2 cellular contexts compared by ENCODE assay signal in the genomic region with DNA sequence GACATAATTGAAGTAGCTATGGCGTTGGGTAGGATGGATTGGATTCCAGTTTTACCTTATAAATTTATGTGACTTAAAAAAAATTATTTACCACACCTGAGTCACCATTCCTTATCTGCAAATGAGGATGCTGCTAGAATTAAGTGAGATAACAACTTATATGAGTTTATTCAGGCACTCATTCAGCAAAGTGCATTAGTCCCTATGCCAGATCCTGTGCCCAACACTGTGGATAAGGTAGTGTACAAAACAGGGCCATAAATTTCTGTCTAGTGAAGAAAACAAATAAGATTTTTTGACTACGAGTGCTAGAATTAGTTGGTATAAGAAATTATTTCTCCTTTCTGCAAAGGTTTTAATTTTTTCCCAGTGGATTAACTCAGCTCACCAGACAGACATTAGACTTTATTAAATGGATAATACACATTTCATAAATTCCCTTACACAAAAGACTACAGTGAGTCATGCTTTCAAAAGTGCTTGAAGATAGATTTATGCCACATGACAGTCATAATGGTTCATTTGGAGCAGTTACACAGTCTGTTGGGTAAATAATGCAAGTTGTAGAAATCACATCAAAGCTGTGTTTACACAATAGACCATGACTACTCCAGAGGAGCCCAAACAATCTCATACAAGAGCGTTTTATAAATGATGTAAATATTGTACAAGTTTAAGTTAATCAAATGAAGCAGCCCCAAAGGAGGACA.
TF ChIP-seq lines count a peak whose summit lies in the region.

No MANE protein-coding gene starts in this region.

TF ChIP-seq in WTC11, 78 proteins besides CTCF, POLR2A, EP300 and RAD21 (continued from another document):
- TF ChIP-seq, protein P1, sequence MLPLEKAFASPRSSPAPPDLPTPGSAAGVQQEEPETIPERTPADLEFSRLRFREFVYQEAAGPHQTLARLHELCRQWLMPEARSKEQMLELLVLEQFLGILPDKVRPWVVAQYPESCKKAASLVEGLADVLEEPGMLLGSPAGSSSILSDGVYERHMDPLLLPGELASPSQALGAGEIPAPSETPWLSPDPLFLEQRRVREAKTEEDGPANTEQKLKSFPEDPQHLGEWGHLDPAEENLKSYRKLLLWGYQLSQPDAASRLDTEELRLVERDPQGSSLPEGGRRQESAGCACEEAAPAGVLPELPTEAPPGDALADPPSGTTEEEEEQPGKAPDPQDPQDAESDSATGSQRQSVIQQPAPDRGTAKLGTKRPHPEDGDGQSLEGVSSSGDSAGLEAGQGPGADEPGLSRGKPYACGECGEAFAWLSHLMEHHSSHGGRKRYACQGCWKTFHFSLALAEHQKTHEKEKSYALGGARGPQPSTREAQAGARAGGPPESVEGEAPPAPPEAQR (CRISPR knock-in tag; IDR thresholded peaks at IDR 0.05): no peak
- TF ChIP-seq NR3C1 (CRISPR knock-in tag; conservative IDR thresholded peaks at IDR 0.05; ENCODE audit: low read depth): no peak
- TF ChIP-seq, protein P2, sequence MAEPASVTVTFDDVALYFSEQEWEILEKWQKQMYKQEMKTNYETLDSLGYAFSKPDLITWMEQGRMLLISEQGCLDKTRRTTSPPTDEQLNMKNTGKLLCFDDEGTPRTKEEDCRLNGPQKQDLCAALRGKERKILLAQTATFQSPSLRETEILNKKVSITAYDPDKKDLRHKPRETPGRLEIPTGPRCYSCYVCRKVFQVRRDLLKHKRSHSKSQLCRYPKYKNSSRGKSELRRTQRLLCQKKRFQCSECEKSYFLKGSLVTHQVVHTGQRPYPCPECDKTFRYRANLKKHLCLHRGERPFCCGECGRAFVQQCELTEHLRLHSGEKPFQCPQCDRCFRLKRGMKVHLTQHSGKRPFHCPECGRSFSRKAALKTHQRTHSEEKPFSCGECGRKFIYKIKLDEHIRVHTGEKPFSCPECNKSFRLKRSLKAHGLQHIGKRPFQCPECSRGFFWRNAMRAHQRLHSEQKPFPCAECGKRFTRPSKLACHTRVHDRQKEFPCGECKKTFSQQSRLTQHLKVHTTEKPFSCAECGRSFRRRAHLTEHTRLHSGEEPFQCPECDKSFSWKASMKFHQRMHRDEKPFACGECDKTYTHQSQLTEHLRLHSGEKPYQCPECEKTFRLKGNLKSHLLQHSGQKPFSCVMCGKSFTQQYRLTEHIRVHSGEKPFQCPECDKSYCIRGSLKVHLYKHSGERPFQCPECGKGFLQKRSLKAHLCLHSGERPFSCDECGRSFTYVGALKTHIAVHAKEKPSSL (CRISPR knock-in tag; conservative IDR thresholded peaks at IDR 0.05): no peak
- TF ChIP-seq GABPB1 (CRISPR knock-in tag; IDR thresholded peaks at IDR 0.05): peak; percentile 56
- TF ChIP-seq NFE2L1 (CRISPR knock-in tag; IDR thresholded peaks at IDR 0.05): no peak
- no peak for TF ChIP-seq FOXJ3 (CRISPR knock-in tag; IDR thresholded peaks at IDR 0.05; ENCODE audit: borderline replicate concordance)
- TF ChIP-seq, protein P3, sequence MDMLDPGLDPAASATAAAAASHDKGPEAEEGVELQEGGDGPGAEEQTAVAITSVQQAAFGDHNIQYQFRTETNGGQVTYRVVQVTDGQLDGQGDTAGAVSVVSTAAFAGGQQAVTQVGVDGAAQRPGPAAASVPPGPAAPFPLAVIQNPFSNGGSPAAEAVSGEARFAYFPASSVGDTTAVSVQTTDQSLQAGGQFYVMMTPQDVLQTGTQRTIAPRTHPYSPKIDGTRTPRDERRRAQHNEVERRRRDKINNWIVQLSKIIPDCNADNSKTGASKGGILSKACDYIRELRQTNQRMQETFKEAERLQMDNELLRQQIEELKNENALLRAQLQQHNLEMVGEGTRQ (CRISPR knock-in tag; IDR thresholded peaks at IDR 0.05): no peak

TF ChIP-seq in HepG2, 621 proteins besides CTCF, POLR2A, EP300 and RAD21 (continued from another document and continues in another):
- TF ChIP-seq, protein P4, sequence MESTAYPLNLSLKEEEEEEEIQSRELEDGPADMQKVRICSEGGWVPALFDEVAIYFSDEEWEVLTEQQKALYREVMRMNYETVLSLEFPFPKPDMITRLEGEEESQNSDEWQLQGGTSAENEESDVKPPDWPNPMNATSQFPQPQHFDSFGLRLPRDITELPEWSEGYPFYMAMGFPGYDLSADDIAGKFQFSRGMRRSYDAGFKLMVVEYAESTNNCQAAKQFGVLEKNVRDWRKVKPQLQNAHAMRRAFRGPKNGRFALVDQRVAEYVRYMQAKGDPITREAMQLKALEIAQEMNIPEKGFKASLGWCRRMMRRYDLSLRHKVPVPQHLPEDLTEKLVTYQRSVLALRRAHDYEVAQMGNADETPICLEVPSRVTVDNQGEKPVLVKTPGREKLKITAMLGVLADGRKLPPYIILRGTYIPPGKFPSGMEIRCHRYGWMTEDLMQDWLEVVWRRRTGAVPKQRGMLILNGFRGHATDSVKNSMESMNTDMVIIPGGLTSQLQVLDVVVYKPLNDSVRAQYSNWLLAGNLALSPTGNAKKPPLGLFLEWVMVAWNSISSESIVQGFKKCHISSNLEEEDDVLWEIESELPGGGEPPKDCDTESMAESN (CRISPR knock-in tag; conservative IDR thresholded peaks at IDR 0.05): no peak
- TF ChIP-seq, protein P5, sequence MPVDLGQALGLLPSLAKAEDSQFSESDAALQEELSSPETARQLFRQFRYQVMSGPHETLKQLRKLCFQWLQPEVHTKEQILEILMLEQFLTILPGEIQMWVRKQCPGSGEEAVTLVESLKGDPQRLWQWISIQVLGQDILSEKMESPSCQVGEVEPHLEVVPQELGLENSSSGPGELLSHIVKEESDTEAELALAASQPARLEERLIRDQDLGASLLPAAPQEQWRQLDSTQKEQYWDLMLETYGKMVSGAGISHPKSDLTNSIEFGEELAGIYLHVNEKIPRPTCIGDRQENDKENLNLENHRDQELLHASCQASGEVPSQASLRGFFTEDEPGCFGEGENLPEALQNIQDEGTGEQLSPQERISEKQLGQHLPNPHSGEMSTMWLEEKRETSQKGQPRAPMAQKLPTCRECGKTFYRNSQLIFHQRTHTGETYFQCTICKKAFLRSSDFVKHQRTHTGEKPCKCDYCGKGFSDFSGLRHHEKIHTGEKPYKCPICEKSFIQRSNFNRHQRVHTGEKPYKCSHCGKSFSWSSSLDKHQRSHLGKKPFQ (CRISPR knock-in tag; IDR thresholded peaks at IDR 0.05; ENCODE audit: insufficient replicate concordance): no peak
- TF ChIP-seq RFXANK (CRISPR knock-in tag; IDR thresholded peaks at IDR 0.05): no peak
- peak; percentile 29; the same call in 1 of the 2 replicates for TF ChIP-seq CEBPG (CRISPR knock-in tag; IDR thresholded peaks at IDR 0.05)
- TF ChIP-seq DNMT3B (CRISPR knock-in tag; conservative IDR thresholded peaks at IDR 0.05): no peak
- no peak for TF ChIP-seq ZNF382 (CRISPR knock-in tag; IDR thresholded peaks at IDR 0.05; ENCODE audit: borderline replicate concordance)
- TF ChIP-seq ZNF839 (CRISPR knock-in tag; IDR thresholded peaks at IDR 0.05; ENCODE audit: borderline replicate concordance): no peak
- no peak for TF ChIP-seq ZKSCAN8 (CRISPR knock-in tag; IDR thresholded peaks at IDR 0.05; ENCODE audit: borderline replicate concordance)
- no peak for TF ChIP-seq TMF1 (CRISPR knock-in tag; IDR thresholded peaks at IDR 0.05; ENCODE audit: low read depth)
- TF ChIP-seq FOXP1 (IDR thresholded peaks at IDR 0.05): no peak
- peak; percentile 75 for TF ChIP-seq FOXP1 (CRISPR knock-in tag; IDR thresholded peaks at IDR 0.05)
- TF ChIP-seq, protein P6, sequence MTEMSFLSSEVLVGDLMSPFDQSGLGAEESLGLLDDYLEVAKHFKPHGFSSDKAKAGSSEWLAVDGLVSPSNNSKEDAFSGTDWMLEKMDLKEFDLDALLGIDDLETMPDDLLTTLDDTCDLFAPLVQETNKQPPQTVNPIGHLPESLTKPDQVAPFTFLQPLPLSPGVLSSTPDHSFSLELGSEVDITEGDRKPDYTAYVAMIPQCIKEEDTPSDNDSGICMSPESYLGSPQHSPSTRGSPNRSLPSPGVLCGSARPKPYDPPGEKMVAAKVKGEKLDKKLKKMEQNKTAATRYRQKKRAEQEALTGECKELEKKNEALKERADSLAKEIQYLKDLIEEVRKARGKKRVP (CRISPR knock-in tag; IDR thresholded peaks at IDR 0.05): peak in 1 of 2 experiments; percentile 76; a peak in 2 of 4 replicates
- TF ChIP-seq, protein P7, sequence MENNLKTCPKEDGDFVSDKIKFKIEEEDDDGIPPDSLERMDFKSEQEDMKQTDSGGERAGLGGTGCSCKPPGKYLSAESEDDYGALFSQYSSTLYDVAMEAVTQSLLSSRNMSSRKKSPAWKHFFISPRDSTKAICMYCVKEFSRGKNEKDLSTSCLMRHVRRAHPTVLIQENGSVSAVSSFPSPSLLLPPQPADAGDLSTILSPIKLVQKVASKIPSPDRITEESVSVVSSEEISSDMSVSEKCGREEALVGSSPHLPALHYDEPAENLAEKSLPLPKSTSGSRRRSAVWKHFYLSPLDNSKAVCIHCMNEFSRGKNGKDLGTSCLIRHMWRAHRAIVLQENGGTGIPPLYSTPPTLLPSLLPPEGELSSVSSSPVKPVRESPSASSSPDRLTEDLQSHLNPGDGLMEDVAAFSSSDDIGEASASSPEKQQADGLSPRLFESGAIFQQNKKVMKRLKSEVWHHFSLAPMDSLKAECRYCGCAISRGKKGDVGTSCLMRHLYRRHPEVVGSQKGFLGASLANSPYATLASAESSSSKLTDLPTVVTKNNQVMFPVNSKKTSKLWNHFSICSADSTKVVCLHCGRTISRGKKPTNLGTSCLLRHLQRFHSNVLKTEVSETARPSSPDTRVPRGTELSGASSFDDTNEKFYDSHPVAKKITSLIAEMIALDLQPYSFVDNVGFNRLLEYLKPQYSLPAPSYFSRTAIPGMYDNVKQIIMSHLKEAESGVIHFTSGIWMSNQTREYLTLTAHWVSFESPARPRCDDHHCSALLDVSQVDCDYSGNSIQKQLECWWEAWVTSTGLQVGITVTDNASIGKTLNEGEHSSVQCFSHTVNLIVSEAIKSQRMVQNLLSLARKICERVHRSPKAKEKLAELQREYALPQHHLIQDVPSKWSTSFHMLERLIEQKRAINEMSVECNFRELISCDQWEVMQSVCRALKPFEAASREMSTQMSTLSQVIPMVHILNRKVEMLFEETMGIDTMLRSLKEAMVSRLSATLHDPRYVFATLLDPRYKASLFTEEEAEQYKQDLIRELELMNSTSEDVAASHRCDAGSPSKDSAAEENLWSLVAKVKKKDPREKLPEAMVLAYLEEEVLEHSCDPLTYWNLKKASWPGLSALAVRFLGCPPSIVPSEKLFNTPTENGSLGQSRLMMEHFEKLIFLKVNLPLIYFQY (CRISPR knock-in tag; IDR thresholded peaks at IDR 0.05; ENCODE audit: borderline replicate concordance): no peak
- no peak for TF ChIP-seq ZNF792 (CRISPR knock-in tag; IDR thresholded peaks at IDR 0.05)
- TF ChIP-seq, protein P8, sequence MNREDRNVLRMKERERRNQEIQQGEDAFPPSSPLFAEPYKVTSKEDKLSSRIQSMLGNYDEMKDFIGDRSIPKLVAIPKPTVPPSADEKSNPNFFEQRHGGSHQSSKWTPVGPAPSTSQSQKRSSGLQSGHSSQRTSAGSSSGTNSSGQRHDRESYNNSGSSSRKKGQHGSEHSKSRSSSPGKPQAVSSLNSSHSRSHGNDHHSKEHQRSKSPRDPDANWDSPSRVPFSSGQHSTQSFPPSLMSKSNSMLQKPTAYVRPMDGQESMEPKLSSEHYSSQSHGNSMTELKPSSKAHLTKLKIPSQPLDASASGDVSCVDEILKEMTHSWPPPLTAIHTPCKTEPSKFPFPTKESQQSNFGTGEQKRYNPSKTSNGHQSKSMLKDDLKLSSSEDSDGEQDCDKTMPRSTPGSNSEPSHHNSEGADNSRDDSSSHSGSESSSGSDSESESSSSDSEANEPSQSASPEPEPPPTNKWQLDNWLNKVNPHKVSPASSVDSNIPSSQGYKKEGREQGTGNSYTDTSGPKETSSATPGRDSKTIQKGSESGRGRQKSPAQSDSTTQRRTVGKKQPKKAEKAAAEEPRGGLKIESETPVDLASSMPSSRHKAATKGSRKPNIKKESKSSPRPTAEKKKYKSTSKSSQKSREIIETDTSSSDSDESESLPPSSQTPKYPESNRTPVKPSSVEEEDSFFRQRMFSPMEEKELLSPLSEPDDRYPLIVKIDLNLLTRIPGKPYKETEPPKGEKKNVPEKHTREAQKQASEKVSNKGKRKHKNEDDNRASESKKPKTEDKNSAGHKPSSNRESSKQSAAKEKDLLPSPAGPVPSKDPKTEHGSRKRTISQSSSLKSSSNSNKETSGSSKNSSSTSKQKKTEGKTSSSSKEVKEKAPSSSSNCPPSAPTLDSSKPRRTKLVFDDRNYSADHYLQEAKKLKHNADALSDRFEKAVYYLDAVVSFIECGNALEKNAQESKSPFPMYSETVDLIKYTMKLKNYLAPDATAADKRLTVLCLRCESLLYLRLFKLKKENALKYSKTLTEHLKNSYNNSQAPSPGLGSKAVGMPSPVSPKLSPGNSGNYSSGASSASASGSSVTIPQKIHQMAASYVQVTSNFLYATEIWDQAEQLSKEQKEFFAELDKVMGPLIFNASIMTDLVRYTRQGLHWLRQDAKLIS (CRISPR knock-in tag; IDR thresholded peaks at IDR 0.05): no peak
- no peak for TF ChIP-seq SRSF1 (optimal IDR thresholded peaks at IDR 0.05; ENCODE audit: low read depth, low read length)
- TF ChIP-seq ZNF143 (CRISPR knock-in tag; IDR thresholded peaks at IDR 0.05): no peak
- no peak for TF ChIP-seq THYN1 (CRISPR knock-in tag; IDR thresholded peaks at IDR 0.05; ENCODE audit: borderline replicate concordance, low read depth)
- TF ChIP-seq, protein P9, sequence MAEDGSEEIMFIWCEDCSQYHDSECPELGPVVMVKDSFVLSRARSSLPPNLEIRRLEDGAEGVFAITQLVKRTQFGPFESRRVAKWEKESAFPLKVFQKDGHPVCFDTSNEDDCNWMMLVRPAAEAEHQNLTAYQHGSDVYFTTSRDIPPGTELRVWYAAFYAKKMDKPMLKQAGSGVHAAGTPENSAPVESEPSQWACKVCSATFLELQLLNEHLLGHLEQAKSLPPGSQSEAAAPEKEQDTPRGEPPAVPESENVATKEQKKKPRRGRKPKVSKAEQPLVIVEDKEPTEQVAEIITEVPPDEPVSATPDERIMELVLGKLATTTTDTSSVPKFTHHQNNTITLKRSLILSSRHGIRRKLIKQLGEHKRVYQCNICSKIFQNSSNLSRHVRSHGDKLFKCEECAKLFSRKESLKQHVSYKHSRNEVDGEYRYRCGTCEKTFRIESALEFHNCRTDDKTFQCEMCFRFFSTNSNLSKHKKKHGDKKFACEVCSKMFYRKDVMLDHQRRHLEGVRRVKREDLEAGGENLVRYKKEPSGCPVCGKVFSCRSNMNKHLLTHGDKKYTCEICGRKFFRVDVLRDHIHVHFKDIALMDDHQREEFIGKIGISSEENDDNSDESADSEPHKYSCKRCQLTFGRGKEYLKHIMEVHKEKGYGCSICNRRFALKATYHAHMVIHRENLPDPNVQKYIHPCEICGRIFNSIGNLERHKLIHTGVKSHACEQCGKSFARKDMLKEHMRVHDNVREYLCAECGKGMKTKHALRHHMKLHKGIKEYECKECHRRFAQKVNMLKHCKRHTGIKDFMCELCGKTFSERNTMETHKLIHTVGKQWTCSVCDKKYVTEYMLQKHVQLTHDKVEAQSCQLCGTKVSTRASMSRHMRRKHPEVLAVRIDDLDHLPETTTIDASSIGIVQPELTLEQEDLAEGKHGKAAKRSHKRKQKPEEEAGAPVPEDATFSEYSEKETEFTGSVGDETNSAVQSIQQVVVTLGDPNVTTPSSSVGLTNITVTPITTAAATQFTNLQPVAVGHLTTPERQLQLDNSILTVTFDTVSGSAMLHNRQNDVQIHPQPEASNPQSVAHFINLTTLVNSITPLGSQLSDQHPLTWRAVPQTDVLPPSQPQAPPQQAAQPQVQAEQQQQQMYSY (CRISPR knock-in tag; IDR thresholded peaks at IDR 0.05): no peak
- TF ChIP-seq ZNF484 (CRISPR knock-in tag; IDR thresholded peaks at IDR 0.05; ENCODE audit: borderline replicate concordance, low read depth): no peak
- TF ChIP-seq PHF8 (CRISPR knock-in tag; IDR thresholded peaks at IDR 0.05): no peak
- no peak for TF ChIP-seq NFE2L1 (CRISPR knock-in tag; IDR thresholded peaks at IDR 0.05; ENCODE audit: borderline replicate concordance)
- TF ChIP-seq, protein P10, sequence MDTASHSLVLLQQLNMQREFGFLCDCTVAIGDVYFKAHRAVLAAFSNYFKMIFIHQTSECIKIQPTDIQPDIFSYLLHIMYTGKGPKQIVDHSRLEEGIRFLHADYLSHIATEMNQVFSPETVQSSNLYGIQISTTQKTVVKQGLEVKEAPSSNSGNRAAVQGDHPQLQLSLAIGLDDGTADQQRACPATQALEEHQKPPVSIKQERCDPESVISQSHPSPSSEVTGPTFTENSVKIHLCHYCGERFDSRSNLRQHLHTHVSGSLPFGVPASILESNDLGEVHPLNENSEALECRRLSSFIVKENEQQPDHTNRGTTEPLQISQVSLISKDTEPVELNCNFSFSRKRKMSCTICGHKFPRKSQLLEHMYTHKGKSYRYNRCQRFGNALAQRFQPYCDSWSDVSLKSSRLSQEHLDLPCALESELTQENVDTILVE (CRISPR knock-in tag; IDR thresholded peaks at IDR 0.05): no peak
- no peak for TF ChIP-seq MEF2D (CRISPR knock-in tag; IDR thresholded peaks at IDR 0.05)
